Comparison of ENCODE assay signal across 21 cellular contexts in genomic region chr12:27336254-27336653, GRCh38.
"Had no signal": no experiment of that assay in that cellular context is flagged by ENCODE, and none has a peak within 500 bp of the region (broad histone marks: within the 10 kb centered on the region; RNA-seq: fewer than 3 reads in every experiment).

No MANE protein-coding gene starts in this region.

- H3K9me3 Mint-ChIP-seq: activated naive CD4-positive, alpha-beta T cell treated with anti-CD3 and anti-CD28 coated beads, Interleukin-2, amount 50 U/mL, for 72 hours; activated T-cell treated with anti-CD3 and anti-CD28 coated beads, Interleukin-2, amount 50 U/mL, for 24 hours; natural killer cell; stimulated activated naive CD8-positive, alpha-beta T cell treated with anti-CD3 and anti-CD28 coated beads, Interleukin-15, amount 100 ng/mL, for 72 hours; T-helper 2 cell treated with Interferon-gamma antibody and Interleukin-4, amounts not matched to agents 5 μg/mL and 100 μg/mL, for 36 hours had no signal

- H3K4me3 Mint-ChIP-seq: activated CD8-positive, alpha-beta memory T cell treated with anti-CD3 and anti-CD28 coated beads, Interleukin-2, amount 10 ng/mL, durations not matched to agents 7 days and 5 days; activated T-cell treated with anti-CD3 and anti-CD28 coated beads, Interleukin-2, amount 50 U/mL, for 24 hours; natural killer cell; stimulated activated naive CD8-positive, alpha-beta T cell treated with anti-CD3 and anti-CD28 coated beads, Interleukin-15, amount 100 ng/mL, for 72 hours; T-helper 2 cell treated with Interferon-gamma antibody and Interleukin-4, amounts not matched to agents 5 μg/mL and 100 μg/mL, for 36 hours had no signal

- H3K36me3 ChIP-seq: thoracic aorta had no signal

- H3K4me3 ChIP-seq: mucosa of descending colon, psoas muscle, thoracic aorta had no signal

- H3K27ac ChIP-seq: psoas muscle had no signal

- ATAC-seq: activated CD4-positive, CD25-positive, alpha-beta regulatory T cell treated with anti-CD3 and anti-CD28 coated beads, Interleukin-2, amount 50 U/mL, for 24 hours; activated CD8-positive, alpha-beta memory T cell treated with anti-CD3 and anti-CD28 coated beads, Interleukin-2, amount 10 ng/mL, durations not matched to agents 7 days and 5 days; left colon; mucosa of descending colon; natural killer cell; psoas muscle; stimulated activated naive CD8-positive, alpha-beta T cell treated with anti-CD3 and anti-CD28 coated beads, Interleukin-15, amount 100 ng/mL, for 72 hours had no signal

- H3K36me3 Mint-ChIP-seq: natural killer cell had no signal

- H3K27ac Mint-ChIP-seq: activated CD8-positive, alpha-beta memory T cell treated with anti-CD3 and anti-CD28 coated beads, Interleukin-2, amount 10 ng/mL, durations not matched to agents 7 days and 5 days; activated naive CD4-positive, alpha-beta T cell treated with anti-CD3 and anti-CD28 coated beads, Interleukin-2, amount 50 U/mL, for 72 hours; activated T-cell treated with anti-CD3 and anti-CD28 coated beads, Interleukin-2, amount 50 U/mL, for 24 hours; brain; natural killer cell; stimulated activated naive CD8-positive, alpha-beta T cell treated with anti-CD3 and anti-CD28 coated beads, Interleukin-15, amount 100 ng/mL, for 72 hours; T-helper 2 cell treated with Interferon-gamma antibody and Interleukin-4, amounts not matched to agents 5 μg/mL and 100 μg/mL, for 36 hours had no signal

- DNase-seq: activated CD4-positive, alpha-beta T cell treated with anti-CD3 and anti-CD28 coated beads, Interleukin-2, amount 50 U/mL, for 48 hours; activated CD8-positive, alpha-beta memory T cell treated with anti-CD3 and anti-CD28 coated beads, Interleukin-2, amount 10 ng/mL, durations not matched to agents 7 days and 5 days; activated effector memory CD4-positive, alpha-beta T cell treated with anti-CD3 and anti-CD28 coated beads, Interleukin-2, amount 50 U/mL, for 16 hours; activated T-cell treated with anti-CD3 and anti-CD28 coated beads, Interleukin-2, amount 50 U/mL, for 24 hours; amygdala; cerebellar nuclear complex; dermis blood vessel endothelial cell; hippocampal formation; left colon; mucosa of descending colon; natural killer cell; occipital lobe; psoas muscle; stimulated activated CD4-positive, alpha-beta T cell treated with anti-CD3 and anti-CD28 coated beads, Interleukin-2, amount 100 ng/mL, for 48 hours; stimulated activated CD8-positive, alpha-beta memory T cell treated with anti-CD3 and anti-CD28 coated beads, Interleukin-4, amount 100 ng/mL, for 48 hours; stimulated activated naive CD8-positive, alpha-beta T cell treated with anti-CD3 and anti-CD28 coated beads, Interleukin-15, amount 100 ng/mL, for 72 hours had no signal

- H3K9me3 ChIP-seq: mucosa of descending colon, psoas muscle, thoracic aorta had no signal
